ENCODE assay signal across 26 cellular contexts in the genomic region with DNA sequence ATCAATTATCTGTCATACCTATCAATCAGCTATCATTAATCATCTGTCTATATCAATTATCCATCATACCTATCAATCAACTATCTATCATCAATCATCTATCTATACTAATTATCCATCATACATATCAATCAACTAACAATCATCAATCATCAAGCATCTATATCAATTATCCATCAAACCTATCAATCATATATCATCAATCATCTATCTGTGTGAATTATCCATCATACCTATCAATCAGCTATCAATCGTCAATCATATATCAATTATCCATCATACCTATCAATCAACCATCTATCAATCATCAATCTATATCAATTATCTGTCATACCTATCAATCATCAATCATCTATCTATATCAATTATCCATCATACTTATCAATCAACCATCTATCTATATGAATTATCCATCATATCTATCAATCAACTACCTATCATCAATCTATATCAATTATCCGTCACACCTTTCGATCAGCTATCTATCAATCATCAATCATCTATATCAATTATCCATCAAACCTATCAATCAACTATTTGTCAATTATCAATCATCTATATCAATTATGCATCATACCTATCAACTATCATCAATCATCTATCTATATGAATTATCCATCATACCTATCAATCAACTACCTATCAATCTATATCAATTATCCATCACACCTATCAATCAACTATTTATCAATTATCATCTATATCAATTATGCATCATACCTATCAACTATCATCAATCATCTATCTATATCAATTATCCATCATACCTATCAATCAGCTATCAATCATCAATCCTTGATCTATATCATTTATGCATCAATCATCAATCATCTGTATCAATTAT.
"Had no signal": no experiment of that assay in that cellular context is flagged by ENCODE, and none has a peak within 500 bp of the region (broad histone marks: within the 10 kb centered on the region; RNA-seq: fewer than 3 reads in every experiment).

No MANE protein-coding gene starts in this region.

- H3K36me3 ChIP-seq: adrenal gland, cardiac muscle cell, heart left ventricle, lower lobe of right lung, prostate gland, suprapubic skin, tibial artery had no signal

- H3K27ac ChIP-seq: adrenal gland, cardiac muscle cell, heart left ventricle, lower lobe of right lung, prostate gland, suprapubic skin, tibial artery had no signal

- H3K27me3 ChIP-seq: adrenal gland, cardiac muscle cell, heart left ventricle, suprapubic skin had no signal

- H3K27ac Mint-ChIP-seq: activated naive CD4-positive, alpha-beta T cell treated with anti-CD3 and anti-CD28 coated beads for 36 hours; activated naive CD8-positive, alpha-beta T cell treated with anti-CD3 and anti-CD28 coated beads for 36 hours; brain; immature natural killer cell; natural killer cell treated with Interleukin-12 subunit alpha and Interleukin-12 subunit beta and Interleukin-15 and Interleukin-18, amount 100 ng/mL, for 72 hours; T-helper 2 cell treated with Interferon-gamma antibody and Interleukin-4, amounts not matched to agents 5 μg/mL and 100 μg/mL, for 36 hours had no signal

- H3K4me3 Mint-ChIP-seq: activated naive CD4-positive, alpha-beta T cell treated with anti-CD3 and anti-CD28 coated beads for 36 hours; activated naive CD8-positive, alpha-beta T cell treated with anti-CD3 and anti-CD28 coated beads for 36 hours; immature natural killer cell; natural killer cell treated with Interleukin-12 subunit alpha and Interleukin-12 subunit beta and Interleukin-15 and Interleukin-18, amount 100 ng/mL, for 72 hours; T-helper 2 cell treated with Interferon-gamma antibody and Interleukin-4, amounts not matched to agents 5 μg/mL and 100 μg/mL, for 36 hours had no signal

- DNase-seq: activated CD4-positive, alpha-beta T cell treated with anti-CD3 and anti-CD28 coated beads for 4 hours; activated CD4-positive, alpha-beta T cell treated with anti-CD3 and anti-CD28 coated beads, Interleukin-2, amount 50 U/mL, for 48 hours; activated CD4-positive, CD25-positive, alpha-beta regulatory T cell; activated CD8-positive, alpha-beta memory T cell treated with anti-CD3 and anti-CD28 coated beads for 24 hours; activated effector memory CD4-positive, alpha-beta T cell treated with Interleukin-2 at 50 U/mL for 16 hours; activated naive CD4-positive, alpha-beta T cell treated with anti-CD3 and anti-CD28 coated beads for 36 hours; activated naive CD8-positive, alpha-beta T cell treated with anti-CD3 and anti-CD28 coated beads for 36 hours; adrenal gland; foreskin fibroblast; heart left ventricle; hypothalamus; immature natural killer cell; lower lobe of right lung; mesendoderm; mucosa of descending colon; retina; stimulated activated CD4-positive, alpha-beta T cell treated with anti-CD3 and anti-CD28 coated beads, Interleukin-15, amount 100 ng/mL, for 24 hours; stimulated activated naive CD4-positive, alpha-beta T cell; T-helper 1 cell; tibial artery had no signal

- H3K36me3 Mint-ChIP-seq: activated naive CD8-positive, alpha-beta T cell treated with anti-CD3 and anti-CD28 coated beads for 36 hours; brain; immature natural killer cell; natural killer cell treated with Interleukin-12 subunit alpha and Interleukin-12 subunit beta and Interleukin-15 and Interleukin-18, amount 100 ng/mL, for 72 hours had no signal

- H3K4me1 Mint-ChIP-seq: activated naive CD8-positive, alpha-beta T cell treated with anti-CD3 and anti-CD28 coated beads for 36 hours; immature natural killer cell had no signal

- H3K9me3 ChIP-seq: adrenal gland, lower lobe of right lung, mucosa of descending colon, prostate gland, tibial artery had no signal

- H3K4me3 ChIP-seq: adrenal gland, cardiac muscle cell, heart left ventricle, lower lobe of right lung, mucosa of descending colon, prostate gland, suprapubic skin, tibial artery had no signal
